In the genomic region with DNA sequence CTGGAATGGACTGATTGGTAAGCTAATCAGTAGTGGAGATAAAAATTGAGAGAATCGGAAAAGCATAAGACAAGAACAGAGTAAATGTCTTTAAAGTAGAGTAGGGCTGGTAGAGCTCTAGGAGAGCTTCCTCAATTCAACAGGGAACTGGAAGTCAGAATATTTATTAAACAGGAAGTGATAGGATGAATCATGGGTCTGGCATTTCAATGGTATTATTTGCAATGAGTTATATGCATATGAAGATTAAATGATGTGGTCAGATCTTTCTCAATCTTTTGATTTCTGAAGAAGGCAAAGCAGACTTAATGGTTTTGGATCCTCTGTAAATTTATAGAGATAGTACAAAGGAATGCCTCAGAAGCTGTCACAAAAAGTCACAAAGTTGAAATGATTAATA, we compare ENCODE assay signal across 15 cellular contexts.
DNase-seq lines count a peak whose midpoint lies in the region; ATAC-seq and TF ChIP-seq lines count a peak whose summit lies in the region.
"Had no signal": no experiment of that assay in that cellular context is flagged by ENCODE, and none has a peak within 500 bp of the region (broad histone marks: within the 10 kb centered on the region; RNA-seq: fewer than 3 reads in every experiment).

No MANE protein-coding gene starts in this region.

- peaks cover 0 to 4% of the 10 kb centered on the region in 2 donors for H3K9me3 Mint-ChIP-seq in activated naive CD4-positive, alpha-beta T cell treated with anti-CD3 and anti-CD28 coated beads, Interleukin-2, amount 50 U/mL, for 72 hours

- no peak overlapping the region for H3K4me2 ChIP-seq in IMR-90 (ENCODE audit: low read depth, low read length)

- no peak overlapping the region for H2AK9ac ChIP-seq in IMR-90 (replicated peaks; ENCODE audit: low read depth, low read length, poor library complexity)

- no peak overlapping the region for H2BK5ac ChIP-seq in IMR-90 (ENCODE audit: low read depth, low read length, poor library complexity, severe bottlenecking)

- H2BK20ac ChIP-seq in IMR-90 (ENCODE audit: low read depth, low read length) = no peak overlapping the region

- no peak overlapping the region for H4K8ac ChIP-seq in IMR-90 (ENCODE audit: low read depth in 2 of 2, low read length in 2 of 2)

- no peak overlapping the region for H2AK5ac ChIP-seq in IMR-90 (ENCODE audit: low read depth, low read length)

- no peak overlapping the region for H3K27ac Mint-ChIP-seq in activated naive CD4-positive, alpha-beta T cell treated with anti-CD3 and anti-CD28 coated beads, Interleukin-2, amount 50 U/mL, for 72 hours
- H3K27ac Mint-ChIP-seq: stimulated activated effector memory CD8-positive, alpha-beta T cell treated with anti-CD3 and anti-CD28 coated beads, Interleukin-12 subunit alpha, Interleukin-12 subunit beta, amount 100 ng/mL, for 72 hours had no signal

- H3K4me1 ChIP-seq in IMR-90 (ENCODE audit: control insufficient read depth, insufficient read depth, low read length) = no peaks in the 10 kb centered on the region
- H3K4me1 ChIP-seq in sigmoid colon = no peaks in the 10 kb centered on the region

- dilution Hi-C loops in IMR-90 (cut with HindIII; ENCODE audit: low sequenced_read_pairs, unreplicated experiment) = no loop called here

- DNase-seq in AML-193 (lab: John Stamatoyannopoulos, UW) (peak; percentile 27 to 56), IMR-90 (peak; percentile 31), SKM-1 treated with dmso at 0.1 percent for 144 hours (lab: John Stamatoyannopoulos, UW; ENCODE audit: unreplicated experiment) (peak; percentile 47), fibroblast of pulmonary artery (ENCODE audit: low read depth) (peak; percentile 10), DMS153 (lab: John Stamatoyannopoulos, UW) (no peak), amygdala (lab: John Stamatoyannopoulos, UW) (no peak), sigmoid colon (no peak)
- DNase-seq in activated naive CD4-positive, alpha-beta T cell treated with anti-CD3 and anti-CD28 coated beads, Interleukin-2, amount 50 U/mL, for 72 hours (ENCODE audit: low spot score in 2 of 2) = no peak
- DNase-seq: activated naive CD4-positive, alpha-beta T cell treated with anti-CD3 and anti-CD28 coated beads, Interleukin-2, amount 50 U/mL, for 16 hours; Calu3; GOT3; head of caudate nucleus; NCI-H1092 treated with DMSO at 0.1 percent for 48 hours had no signal

- no peaks in the 10 kb centered on the region for H4K20me1 ChIP-seq in IMR-90 (ENCODE audit: insufficient read depth, low read length)

- H3K4ac ChIP-seq in IMR-90 (ENCODE audit: low read depth, low read length) = no peak overlapping the region

- no peak overlapping the region for H3K56ac ChIP-seq in IMR-90 (ENCODE audit: extremely low read depth, insufficient read depth, low read length)

- H3K9me1 ChIP-seq in IMR-90 (ENCODE audit: insufficient read depth, low read length) = no peaks in the 10 kb centered on the region

- no peak overlapping the region for H3K23ac ChIP-seq in IMR-90 (ENCODE audit: low read depth, low read length)

- POLR2A ChIA-PET in IMR-90 (lab: Charles Lee; ENCODE audit: unreplicated experiment) = interaction anchor here (0.6 kb wide), 1 partner anchor 46 kb away, joined by 5 read pairs; no protein-coding TSS in a partner anchor

- H3K27ac ChIP-seq in IMR-90 (ENCODE audit: insufficient read depth, low read length) = no peak overlapping the region
- H3K27ac ChIP-seq in sigmoid colon = no peak overlapping the region

- CTCF ChIA-PET in IMR-90 (lab: Yijun Ruan, JAX) = no interaction called here

- no peak overlapping the region for H2AFZ ChIP-seq in IMR-90 (replicated peaks; ENCODE audit: low read length, poor library complexity)

- ATAC-seq in IMR-90 (ENCODE audit: low read depth) = no peak
- no peak for ATAC-seq in activated naive CD4-positive, alpha-beta T cell treated with anti-CD3 and anti-CD28 coated beads, Interleukin-2, amount 50 U/mL, for 72 hours
- ATAC-seq: activated CD4-positive, CD25-positive, alpha-beta regulatory T cell treated with anti-CD3 and anti-CD28 coated beads, Interleukin-2, amount 50 U/mL, for 24 hours; stimulated activated effector memory CD8-positive, alpha-beta T cell treated with anti-CD3 and anti-CD28 coated beads, Interleukin-12 subunit alpha, Interleukin-12 subunit beta, amount 100 ng/mL, for 72 hours had no signal

- H3K9me3 ChIP-seq in IMR-90 (ENCODE audit: control insufficient read depth, insufficient read depth, low read length) (no peaks in the 10 kb centered on the region), sigmoid colon (no peaks in the 10 kb centered on the region)

- H2BK15ac ChIP-seq in IMR-90 (ENCODE audit: low read depth, low read length) = no peak overlapping the region

- no peak overlapping the region for H3K18ac ChIP-seq in IMR-90 (ENCODE audit: low read depth, low read length)

- no peak overlapping the region for H4K91ac ChIP-seq in IMR-90 (ENCODE audit: insufficient read depth, low read depth, low read length)

- 86% methylated on average over 1 of the region's 1 CpG; no CpG with 5 or more reads in 1 of the 2 experiments for WGBS in IMR-90 (ENCODE audit: extremely low coverage in 2 of 2, insufficient read length in 1 of 2), 2 experiments
- 84 to 85% methylated on average over 1 of the region's 1 CpG for WGBS in sigmoid colon, 2 donors

- no peak overlapping the region for H3K4me3 ChIP-seq in IMR-90 (ENCODE audit: insufficient read depth, low read depth, low read length)
- no peak overlapping the region for H3K4me3 ChIP-seq in fibroblast of pulmonary artery (replicated peaks; ENCODE audit: low read depth, low read length)
- H3K4me3 ChIP-seq in sigmoid colon = no peak overlapping the region

- H3K27me3 ChIP-seq in IMR-90 (ENCODE audit: control insufficient read depth, insufficient read depth, low read length) = no peaks in the 10 kb centered on the region
- no peaks in the 10 kb centered on the region for H3K27me3 ChIP-seq in sigmoid colon

- TF ChIP-seq CTCF in IMR-90 (conservative IDR thresholded peaks at IDR 0.05; ENCODE audit: low read depth, low read length) (no peak), fibroblast of pulmonary artery (IDR thresholded peaks at IDR 0.05; ENCODE audit: low read length, missing control alignments) (no peak), sigmoid colon (IDR thresholded peaks at IDR 0.05) (no peak)

- no peaks in the 10 kb centered on the region for H3K36me3 ChIP-seq in IMR-90 (ENCODE audit: control insufficient read depth, insufficient read depth, low read length)
- H3K36me3 ChIP-seq in sigmoid colon = no peaks in the 10 kb centered on the region

- H2BK120ac ChIP-seq in IMR-90 (ENCODE audit: low read depth, low read length) = no peak overlapping the region

- no peak for TF ChIP-seq EP300 in sigmoid colon (IDR thresholded peaks at IDR 0.05)

- H4K5ac ChIP-seq in IMR-90 (ENCODE audit: low read depth, low read length) = no peak overlapping the region

- no peaks in the 10 kb centered on the region for H3K79me1 ChIP-seq in IMR-90 (ENCODE audit: low read depth in 1 of 2, low read length in 2 of 2)

- in situ Hi-C loops in IMR-90 (cut with MboI; ENCODE audit: low sequenced_read_pairs) = no loop called here

- BruUV-seq in IMR-90 (replicated peaks; lab: Mats Ljungman, UMichigan) = no TSS peak

- TF ChIP-seq RAD21 in IMR-90 (IDR thresholded peaks at IDR 0.05; ENCODE audit: low read length) = no peak

- TF ChIP-seq POLR2A in IMR-90 (IDR thresholded peaks at IDR 0.05; ENCODE audit: low read depth, low read length) (no peak), sigmoid colon (IDR thresholded peaks at IDR 0.05) (no peak)

- no peak overlapping the region for H3K14ac ChIP-seq in IMR-90 (replicated peaks; ENCODE audit: low read depth, low read length)

- intact Hi-C loops in IMR-90 (cut with micrococcal nuclease) = no loop called here
- intact Hi-C loops in sigmoid colon (cut with DNase I) = no loop called here

- H3K9ac ChIP-seq in IMR-90 (ENCODE audit: low read depth, low read length) = no peak overlapping the region

- no peaks in the 10 kb centered on the region for H3K36me3 Mint-ChIP-seq in activated naive CD4-positive, alpha-beta T cell treated with anti-CD3 and anti-CD28 coated beads, Interleukin-2, amount 50 U/mL, for 72 hours
- H3K36me3 Mint-ChIP-seq: stimulated activated effector memory CD8-positive, alpha-beta T cell treated with anti-CD3 and anti-CD28 coated beads, Interleukin-12 subunit alpha, Interleukin-12 subunit beta, amount 100 ng/mL, for 72 hours had no signal

TF ChIP-seq in IMR-90, 13 proteins besides CTCF, POLR2A, EP300 and RAD21:
- TF ChIP-seq NFE2L2 (IDR thresholded peaks at IDR 0.05; ENCODE audit: low read depth, low read length) (no peak), MAFK (IDR thresholded peaks at IDR 0.05; ENCODE audit: low read depth, low read length) (no peak), MAZ (IDR thresholded peaks at IDR 0.05; ENCODE audit: borderline replicate concordance, low read depth, low read length) (no peak), SMC3 (IDR thresholded peaks at IDR 0.05; ENCODE audit: low read depth, low read length) (no peak), CHD1 (IDR thresholded peaks at IDR 0.05; ENCODE audit: low read depth, low read length) (no peak), RCOR1 (IDR thresholded peaks at IDR 0.05; ENCODE audit: insufficient replicate concordance, low read length) (no peak), FOS (IDR thresholded peaks at IDR 0.05; ENCODE audit: low read depth, low read length) (no peak)

Comparison
In these comparisons a context has a peak if more than half of its experiments do, and no peak if none do; other contexts are left out.
1. DNase-seq: peak in AML-193 (2 of 2), IMR-90 (single experiment), SKM-1 treated with dmso at 0.1 percent for 144 hours (single experiment) and fibroblast of pulmonary artery (single experiment); none in DMS153 (single experiment), amygdala (0 of 56), sigmoid colon (single experiment) and activated naive CD4-positive, alpha-beta T cell treated with anti-CD3 and anti-CD28 coated beads, Interleukin-2, amount 50 U/mL, for 72 hours (0 of 2).